ENCODE assay signal across 15 cellular contexts in the genomic region with DNA sequence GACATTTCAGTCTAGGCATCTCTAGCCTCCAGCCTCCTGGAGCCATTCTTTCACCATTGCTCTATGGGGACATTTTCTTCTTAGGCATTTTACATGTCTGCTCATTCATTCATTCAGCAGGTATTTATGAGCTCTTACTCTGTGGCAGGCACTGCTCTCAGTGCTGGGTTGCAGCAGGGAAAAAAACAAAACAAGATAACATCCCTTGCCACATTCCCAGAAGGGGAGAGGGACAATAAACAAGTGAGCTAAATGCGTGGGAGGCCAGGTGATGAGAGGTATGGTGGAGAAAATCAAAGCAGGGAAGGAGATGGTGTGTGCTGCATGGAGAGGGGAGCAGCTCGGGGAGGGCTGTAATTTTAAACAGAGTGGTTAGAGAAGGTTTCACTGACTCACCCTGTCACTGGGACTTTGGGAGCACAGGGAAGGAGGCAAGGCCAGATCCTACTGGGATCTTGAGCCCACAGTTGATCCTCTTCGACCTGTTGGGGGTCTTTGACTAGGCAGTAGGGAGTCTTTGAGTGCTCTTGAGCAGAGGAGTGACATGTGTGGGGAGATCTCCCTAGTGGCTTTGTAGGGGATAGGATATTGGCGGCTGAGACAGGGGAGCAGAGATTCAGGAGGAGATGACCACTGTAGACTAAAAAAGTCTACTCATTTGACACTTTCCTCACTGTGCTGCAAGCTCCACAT. TPM values are rescaled to one million over a fixed set of nuclear protein-coding genes. Genes with fewer than 3 reads are reported as not detected.
A peak's percentile ranks its signal among the peaks of the same experiment; 100 is the strongest.
DNase-seq lines count a peak whose midpoint lies in the region; TF ChIP-seq lines count a peak whose summit lies in the region.
"Had no signal": no experiment of that assay in that cellular context is flagged by ENCODE, and none has a peak within 500 bp of the region (broad histone marks: within the 10 kb centered on the region; RNA-seq: fewer than 3 reads in every experiment).

No MANE protein-coding gene starts in this region.

- no peak overlapping the region for H3K23ac ChIP-seq in trophoblast cell (ENCODE audit: low read length)

- H3K18ac ChIP-seq in trophoblast cell (ENCODE audit: low read length) = no peak overlapping the region

- H4K20me1 ChIP-seq in PC-9 (ENCODE audit: insufficient read depth) = no peaks in the 10 kb centered on the region

- H3K79me2 ChIP-seq in PC-9 (ENCODE audit: low read depth) (peaks cover 59% of the 10 kb centered on the region), trophoblast cell (ENCODE audit: control insufficient read depth, insufficient read depth, low read length, poor library complexity) (no peaks in the 10 kb centered on the region)

- no peaks in the 10 kb centered on the region for H3K27me3 ChIP-seq in PC-9 (ENCODE audit: insufficient read depth, low read depth)
- no peaks in the 10 kb centered on the region for H3K27me3 ChIP-seq in trophoblast cell (ENCODE audit: insufficient read depth, low read length)
- no peaks in the 10 kb centered on the region for H3K27me3 ChIP-seq in left ventricle myocardium inferior (ENCODE audit: low read depth)

- no peak overlapping the region for H2BK12ac ChIP-seq in trophoblast cell (ENCODE audit: low read length)

- H3K27me3 Mint-ChIP-seq in Calu3 (ENCODE audit: unreplicated experiment) = no peaks in the 10 kb centered on the region
- H3K27me3 Mint-ChIP-seq: activated CD4-positive, alpha-beta memory T cell treated with anti-CD3 and anti-CD28 coated beads, Interleukin-2, amount 10 ng/mL, durations not matched to agents 7 days and 5 days had no signal

- H3K36me3 ChIP-seq in PC-9 (ENCODE audit: low read depth) (no peaks in the 10 kb centered on the region), trophoblast cell (ENCODE audit: control insufficient read depth in 1 of 2, insufficient read depth in 2 of 2, low read length in 2 of 2) (no peaks in the 10 kb centered on the region), left ventricle myocardium inferior (no peaks in the 10 kb centered on the region)

- H3K4ac ChIP-seq in trophoblast cell (ENCODE audit: low read depth, low read length) = no peak overlapping the region

- H3K4me3 ChIP-seq in PC-9 = no peak overlapping the region
- H3K4me3 ChIP-seq in coronary artery = no peak overlapping the region
- H3K4me3 ChIP-seq in trophoblast cell (ENCODE audit: low read depth, low read length) = no peak overlapping the region
- no peak overlapping the region for H3K4me3 ChIP-seq in left ventricle myocardium inferior
- H3K4me3 ChIP-seq: SK-N-MC had no signal

- no peak overlapping the region for H2AFZ ChIP-seq in PC-9
- no peak overlapping the region for H2AFZ ChIP-seq in trophoblast cell (ENCODE audit: insufficient read depth, low read length, poor library complexity)

- H4K8ac ChIP-seq in trophoblast cell (ENCODE audit: low read depth, low read length) = no peak overlapping the region

- peak overlapping the region; percentile 90 for H3K27ac Mint-ChIP-seq in Calu3 (ENCODE audit: unreplicated experiment)
- H3K27ac Mint-ChIP-seq: activated CD4-positive, alpha-beta memory T cell treated with anti-CD3 and anti-CD28 coated beads, Interleukin-2, amount 10 ng/mL, durations not matched to agents 7 days and 5 days had no signal

- H3K4me1 Mint-ChIP-seq in Calu3 (ENCODE audit: low read depth, unreplicated experiment) = peaks cover 64% of the 10 kb centered on the region

- TF ChIP-seq CTCF in Calu3 (IDR thresholded peaks at IDR 0.05; ENCODE audit: unreplicated experiment) (no peak), PC-9 (conservative IDR thresholded peaks at IDR 0.05) (no peak), coronary artery (IDR thresholded peaks at IDR 0.05) (no peak), left ventricle myocardium inferior (IDR thresholded peaks at IDR 0.05; ENCODE audit: borderline replicate concordance) (no peak)

- H3K9me3 ChIP-seq in PC-9 (ENCODE audit: insufficient read depth, low read depth) (no peaks in the 10 kb centered on the region), trophoblast cell (ENCODE audit: insufficient read depth, low read depth, low read length) (no peaks in the 10 kb centered on the region), left ventricle myocardium inferior (replicated peaks) (no peaks in the 10 kb centered on the region)

- BruUV-seq in Calu3 (replicated peaks; lab: Mats Ljungman, UMichigan) = no TSS peak
- BruUV-seq in PC-9 (replicated peaks; lab: Mats Ljungman, UMichigan) = no TSS peak

- no peaks in the 10 kb centered on the region for H3K9me3 Mint-ChIP-seq in Calu3 (ENCODE audit: low read depth, unreplicated experiment)
- H3K9me3 Mint-ChIP-seq: activated CD4-positive, alpha-beta memory T cell treated with anti-CD3 and anti-CD28 coated beads, Interleukin-2, amount 10 ng/mL, durations not matched to agents 7 days and 5 days had no signal

- H3K4me2 ChIP-seq in PC-9 = peak overlapping the region; percentile 65
- no peak overlapping the region for H3K4me2 ChIP-seq in trophoblast cell (ENCODE audit: low read length)

- no peak overlapping the region for H2BK120ac ChIP-seq in trophoblast cell (ENCODE audit: insufficient read depth, low read length, poor library complexity)

- WGBS in trophoblast cell (ENCODE audit: extremely low coverage, insufficient coverage, insufficient read length) = no CpG with 5 or more reads among the region's 4 CpGs

- H4K91ac ChIP-seq in trophoblast cell (ENCODE audit: low read depth, low read length) = no peak overlapping the region

- POLR2A ChIA-PET in PC-9 (lab: Charles Lee; ENCODE audit: unreplicated experiment) = no interaction called here

- H3F3A ChIP-seq in PC-9 (ENCODE audit: insufficient read depth, low read depth) = peaks cover 40% of the 10 kb centered on the region

- H3K14ac ChIP-seq in trophoblast cell (ENCODE audit: low read length) = no peak overlapping the region

- H3K27ac ChIP-seq in PC-9 = peak overlapping the region; percentile 85
- peak overlapping the region; percentile 36 to 70 for H3K27ac ChIP-seq in coronary artery
- H3K27ac ChIP-seq in trophoblast cell (ENCODE audit: low read depth, low read length) = peak overlapping the region; percentile 22
- H3K27ac ChIP-seq in left ventricle myocardium inferior (replicated peaks) = no peak overlapping the region
- H3K27ac ChIP-seq: SK-N-MC had no signal

- H2AK5ac ChIP-seq in trophoblast cell (ENCODE audit: low read length) = no peak overlapping the region

- no peak overlapping the region for H4K12ac ChIP-seq in trophoblast cell (ENCODE audit: low read depth, low read length)

- peaks cover 32% of the 10 kb centered on the region for H3K36me3 Mint-ChIP-seq in Calu3 (ENCODE audit: insufficient read depth, unreplicated experiment)

- no peak overlapping the region for H3K9ac ChIP-seq in trophoblast cell (ENCODE audit: low read length)

- H2BK5ac ChIP-seq in trophoblast cell (ENCODE audit: low read depth, low read length, poor library complexity) = no peak overlapping the region

- H3K79me1 ChIP-seq in trophoblast cell (ENCODE audit: low read length) = peaks cover 3% of the 10 kb centered on the region

- H3K9me2 ChIP-seq in PC-9 (ENCODE audit: insufficient read depth) = no peaks in the 10 kb centered on the region

- intact Hi-C loops in Calu3 (cut with micrococcal nuclease; ENCODE audit: unreplicated experiment) (loop anchor here (5.0 kb wide), 2 partner anchors 35 to 50 kb away; no protein-coding TSS in a partner anchor), PC-9 (cut with micrococcal nuclease; ENCODE audit: unreplicated experiment) (no loop called here), left ventricle myocardium inferior (cut with micrococcal nuclease) (no loop called here)

- peaks cover 60% of the 10 kb centered on the region for H3K4me1 ChIP-seq in PC-9 (replicated peaks; ENCODE audit: insufficient read depth)
- peaks cover 13 to 21% of the 10 kb centered on the region in 2 experiments for H3K4me1 ChIP-seq in trophoblast cell (ENCODE audit: control insufficient read depth in 1 of 2, insufficient read depth in 2 of 2, low read length in 2 of 2)
- peaks cover 81% of the 10 kb centered on the region for H3K4me1 ChIP-seq in left ventricle myocardium inferior

- no peak overlapping the region for H3K4me3 Mint-ChIP-seq in Calu3 (ENCODE audit: low read depth, unreplicated experiment)
- H3K4me3 Mint-ChIP-seq: activated CD4-positive, alpha-beta memory T cell treated with anti-CD3 and anti-CD28 coated beads, Interleukin-2, amount 10 ng/mL, durations not matched to agents 7 days and 5 days had no signal

- DNase-seq in Calu3 (no peak), PC-9 (no peak), coronary artery (ENCODE audit: low spot score) (no peak), trophoblast cell (peak; percentile 56 to 75), left ventricle myocardium inferior (no peak), COLO668 (lab: John Stamatoyannopoulos, UW; ENCODE audit: unreplicated experiment) (no peak), medulla oblongata (ENCODE audit: extremely low spot score) (no peak)
- DNase-seq: activated CD4-positive, alpha-beta memory T cell treated with anti-CD3 and anti-CD28 coated beads, Interleukin-2, amount 10 ng/mL, durations not matched to agents 7 days and 5 days; activated effector memory CD4-positive, alpha-beta T cell treated with anti-CD3 and anti-CD28 coated beads, Interleukin-2, amount 50 U/mL, for 16 hours; DMS 273 treated with DMSO at 0.1 percent for 48 hours; NCI-H1417 treated with DMSO at 0.1 percent for 48 hours; NCI-H345; small intestine; stimulated activated naive CD4-positive, alpha-beta T cell treated with Interleukin-2 at 50 U/mL for 16 hours had no signal

- CTCF ChIA-PET in Calu3 (lab: Charles Lee) (interaction anchor here (0.6 to 1.9 kb wide), 10 partner anchors 11 to 121 kb away, joined by 3 to 10 read pairs (median 4); no protein-coding TSS in a partner anchor), PC-9 (lab: Charles Lee) (no interaction called here)

RNA-seq across cellular contexts. Expression of gene MICAL2, which starts 17.0 kb away (rescaled TPM):
- total RNA-seq in Calu3 (2022) (191 and 202 TPM in 2 replicates), PC-9 (2021) (30.5 and 32.4 TPM in 2 replicates), left ventricle myocardium inferior (85.0 TPM)
- 24.5 and 30.8 TPM in 2 replicates for polyA plus RNA-seq in trophoblast cell (2013)

Comparison
In these comparisons a context has a peak if more than half of its experiments do, and no peak if none do; other contexts are left out.
1. DNase-seq: peak in trophoblast cell (2 of 2); none in Calu3 (single experiment), PC-9 (0 of 2), coronary artery (single experiment), left ventricle myocardium inferior (single experiment), COLO668 (single experiment) and medulla oblongata (single experiment).